In the genomic region with DNA sequence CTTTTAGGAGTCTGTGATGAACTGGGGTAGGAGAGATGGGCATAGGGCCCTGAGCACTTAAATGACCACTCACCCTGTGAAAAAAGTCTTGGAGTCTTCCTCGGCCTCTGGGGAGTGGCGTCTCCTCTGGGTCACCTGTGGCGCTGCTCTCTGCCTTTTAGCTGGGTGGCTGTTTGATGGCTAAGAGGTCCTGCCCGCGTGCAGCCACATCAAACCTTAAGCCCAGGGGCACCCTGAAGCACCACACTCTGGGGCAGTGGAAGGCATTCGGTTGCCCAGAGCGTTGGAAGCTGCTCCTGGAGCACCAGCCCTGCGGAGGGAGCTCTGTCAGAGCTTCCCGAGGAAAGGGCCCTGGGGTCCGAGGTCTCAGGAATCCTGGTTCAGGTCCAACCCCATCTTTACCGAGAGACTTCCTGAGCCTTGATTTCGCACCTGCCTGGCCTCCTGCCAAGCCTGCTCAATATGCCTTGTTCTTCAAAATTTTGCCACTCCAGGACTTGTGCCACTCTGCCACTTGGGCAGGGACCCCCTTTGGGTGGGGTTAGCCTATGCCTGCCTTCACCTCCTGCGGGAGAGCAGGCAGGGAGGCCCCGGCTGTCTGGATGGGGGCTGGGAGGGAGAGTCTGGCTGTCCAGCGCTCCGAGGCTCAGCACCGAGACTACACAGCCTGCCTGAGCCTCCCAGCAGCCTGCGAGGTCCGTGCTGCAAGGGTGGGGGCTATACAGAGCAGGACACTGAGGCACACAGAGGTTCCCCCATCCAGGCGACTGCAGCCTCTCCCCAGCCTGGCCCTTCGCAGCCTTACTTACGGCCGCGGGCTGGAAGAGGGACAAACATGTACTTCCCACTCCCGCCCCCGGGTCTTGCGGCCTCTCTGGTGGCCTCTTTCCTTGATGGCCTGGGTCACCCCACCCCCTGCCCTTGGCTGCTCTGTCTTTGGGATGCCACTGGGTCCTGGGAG, we compare ENCODE assay signal across 1 cellular context.
TF ChIP-seq lines count a peak whose summit lies in the region.

No MANE protein-coding gene starts in this region.

TF ChIP-seq in GM23338, 12 proteins besides CTCF, POLR2A, EP300 and RAD21:
- TF ChIP-seq EZH2 (IDR thresholded peaks at IDR 0.05; ENCODE audit: low read depth, unreplicated experiment) (no peak), CREB1 (CRISPR knock-in tag; IDR thresholded peaks at IDR 0.05; ENCODE audit: low read depth) (no peak)
